1 cellular context compared by ENCODE assay signal in the genomic region with DNA sequence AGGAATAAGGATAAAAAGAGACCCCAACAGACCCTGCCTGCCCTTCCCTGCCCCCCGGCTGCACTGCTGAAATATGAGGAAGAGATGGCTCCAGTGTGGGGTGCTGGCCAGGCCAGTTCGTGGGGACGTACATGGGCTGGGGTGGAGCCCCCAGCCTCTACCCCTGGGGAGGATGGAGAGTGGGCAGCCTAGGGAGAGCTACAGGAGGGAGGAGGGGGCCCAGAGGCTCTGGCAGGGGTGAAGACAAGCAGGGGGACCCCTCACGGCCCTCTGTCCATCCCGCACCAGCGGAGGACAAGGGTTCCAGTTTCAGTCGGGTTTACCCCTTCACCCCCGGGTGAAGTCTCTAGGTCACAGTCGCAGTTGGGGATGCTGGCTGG.
TF ChIP-seq lines count a peak whose summit lies in the region.

No MANE protein-coding gene starts in this region.

TF ChIP-seq in GM23338, 12 proteins besides CTCF, POLR2A, EP300 and RAD21 (continued from another document):
- TF ChIP-seq NANOG (IDR thresholded peaks at IDR 0.05; ENCODE audit: borderline replicate concordance) (no peak), ZNF331 (CRISPR knock-in tag; IDR thresholded peaks at IDR 0.05; ENCODE audit: low read depth) (no peak), POLR2AphosphoS5 (IDR thresholded peaks at IDR 0.05; ENCODE audit: low read depth) (no peak), EZH2phosphoT487 (IDR thresholded peaks at IDR 0.05; ENCODE audit: unreplicated experiment) (no peak), ZNF114 (CRISPR knock-in tag; IDR thresholded peaks at IDR 0.05) (no peak), STAT1 (IDR thresholded peaks at IDR 0.05; ENCODE audit: unreplicated experiment) (no peak)
- TF ChIP-seq, protein P1, sequence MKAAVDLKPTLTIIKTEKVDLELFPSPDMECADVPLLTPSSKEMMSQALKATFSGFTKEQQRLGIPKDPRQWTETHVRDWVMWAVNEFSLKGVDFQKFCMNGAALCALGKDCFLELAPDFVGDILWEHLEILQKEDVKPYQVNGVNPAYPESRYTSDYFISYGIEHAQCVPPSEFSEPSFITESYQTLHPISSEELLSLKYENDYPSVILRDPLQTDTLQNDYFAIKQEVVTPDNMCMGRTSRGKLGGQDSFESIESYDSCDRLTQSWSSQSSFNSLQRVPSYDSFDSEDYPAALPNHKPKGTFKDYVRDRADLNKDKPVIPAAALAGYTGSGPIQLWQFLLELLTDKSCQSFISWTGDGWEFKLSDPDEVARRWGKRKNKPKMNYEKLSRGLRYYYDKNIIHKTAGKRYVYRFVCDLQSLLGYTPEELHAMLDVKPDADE (IDR thresholded peaks at IDR 0.05) = no peak
- TF ChIP-seq, protein P2, sequence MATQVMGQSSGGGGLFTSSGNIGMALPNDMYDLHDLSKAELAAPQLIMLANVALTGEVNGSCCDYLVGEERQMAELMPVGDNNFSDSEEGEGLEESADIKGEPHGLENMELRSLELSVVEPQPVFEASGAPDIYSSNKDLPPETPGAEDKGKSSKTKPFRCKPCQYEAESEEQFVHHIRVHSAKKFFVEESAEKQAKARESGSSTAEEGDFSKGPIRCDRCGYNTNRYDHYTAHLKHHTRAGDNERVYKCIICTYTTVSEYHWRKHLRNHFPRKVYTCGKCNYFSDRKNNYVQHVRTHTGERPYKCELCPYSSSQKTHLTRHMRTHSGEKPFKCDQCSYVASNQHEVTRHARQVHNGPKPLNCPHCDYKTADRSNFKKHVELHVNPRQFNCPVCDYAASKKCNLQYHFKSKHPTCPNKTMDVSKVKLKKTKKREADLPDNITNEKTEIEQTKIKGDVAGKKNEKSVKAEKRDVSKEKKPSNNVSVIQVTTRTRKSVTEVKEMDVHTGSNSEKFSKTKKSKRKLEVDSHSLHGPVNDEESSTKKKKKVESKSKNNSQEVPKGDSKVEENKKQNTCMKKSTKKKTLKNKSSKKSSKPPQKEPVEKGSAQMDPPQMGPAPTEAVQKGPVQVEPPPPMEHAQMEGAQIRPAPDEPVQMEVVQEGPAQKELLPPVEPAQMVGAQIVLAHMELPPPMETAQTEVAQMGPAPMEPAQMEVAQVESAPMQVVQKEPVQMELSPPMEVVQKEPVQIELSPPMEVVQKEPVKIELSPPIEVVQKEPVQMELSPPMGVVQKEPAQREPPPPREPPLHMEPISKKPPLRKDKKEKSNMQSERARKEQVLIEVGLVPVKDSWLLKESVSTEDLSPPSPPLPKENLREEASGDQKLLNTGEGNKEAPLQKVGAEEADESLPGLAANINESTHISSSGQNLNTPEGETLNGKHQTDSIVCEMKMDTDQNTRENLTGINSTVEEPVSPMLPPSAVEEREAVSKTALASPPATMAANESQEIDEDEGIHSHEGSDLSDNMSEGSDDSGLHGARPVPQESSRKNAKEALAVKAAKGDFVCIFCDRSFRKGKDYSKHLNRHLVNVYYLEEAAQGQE (IDR thresholded peaks at IDR 0.05; ENCODE audit: unreplicated experiment) = no peak
- TF ChIP-seq, protein P3, sequence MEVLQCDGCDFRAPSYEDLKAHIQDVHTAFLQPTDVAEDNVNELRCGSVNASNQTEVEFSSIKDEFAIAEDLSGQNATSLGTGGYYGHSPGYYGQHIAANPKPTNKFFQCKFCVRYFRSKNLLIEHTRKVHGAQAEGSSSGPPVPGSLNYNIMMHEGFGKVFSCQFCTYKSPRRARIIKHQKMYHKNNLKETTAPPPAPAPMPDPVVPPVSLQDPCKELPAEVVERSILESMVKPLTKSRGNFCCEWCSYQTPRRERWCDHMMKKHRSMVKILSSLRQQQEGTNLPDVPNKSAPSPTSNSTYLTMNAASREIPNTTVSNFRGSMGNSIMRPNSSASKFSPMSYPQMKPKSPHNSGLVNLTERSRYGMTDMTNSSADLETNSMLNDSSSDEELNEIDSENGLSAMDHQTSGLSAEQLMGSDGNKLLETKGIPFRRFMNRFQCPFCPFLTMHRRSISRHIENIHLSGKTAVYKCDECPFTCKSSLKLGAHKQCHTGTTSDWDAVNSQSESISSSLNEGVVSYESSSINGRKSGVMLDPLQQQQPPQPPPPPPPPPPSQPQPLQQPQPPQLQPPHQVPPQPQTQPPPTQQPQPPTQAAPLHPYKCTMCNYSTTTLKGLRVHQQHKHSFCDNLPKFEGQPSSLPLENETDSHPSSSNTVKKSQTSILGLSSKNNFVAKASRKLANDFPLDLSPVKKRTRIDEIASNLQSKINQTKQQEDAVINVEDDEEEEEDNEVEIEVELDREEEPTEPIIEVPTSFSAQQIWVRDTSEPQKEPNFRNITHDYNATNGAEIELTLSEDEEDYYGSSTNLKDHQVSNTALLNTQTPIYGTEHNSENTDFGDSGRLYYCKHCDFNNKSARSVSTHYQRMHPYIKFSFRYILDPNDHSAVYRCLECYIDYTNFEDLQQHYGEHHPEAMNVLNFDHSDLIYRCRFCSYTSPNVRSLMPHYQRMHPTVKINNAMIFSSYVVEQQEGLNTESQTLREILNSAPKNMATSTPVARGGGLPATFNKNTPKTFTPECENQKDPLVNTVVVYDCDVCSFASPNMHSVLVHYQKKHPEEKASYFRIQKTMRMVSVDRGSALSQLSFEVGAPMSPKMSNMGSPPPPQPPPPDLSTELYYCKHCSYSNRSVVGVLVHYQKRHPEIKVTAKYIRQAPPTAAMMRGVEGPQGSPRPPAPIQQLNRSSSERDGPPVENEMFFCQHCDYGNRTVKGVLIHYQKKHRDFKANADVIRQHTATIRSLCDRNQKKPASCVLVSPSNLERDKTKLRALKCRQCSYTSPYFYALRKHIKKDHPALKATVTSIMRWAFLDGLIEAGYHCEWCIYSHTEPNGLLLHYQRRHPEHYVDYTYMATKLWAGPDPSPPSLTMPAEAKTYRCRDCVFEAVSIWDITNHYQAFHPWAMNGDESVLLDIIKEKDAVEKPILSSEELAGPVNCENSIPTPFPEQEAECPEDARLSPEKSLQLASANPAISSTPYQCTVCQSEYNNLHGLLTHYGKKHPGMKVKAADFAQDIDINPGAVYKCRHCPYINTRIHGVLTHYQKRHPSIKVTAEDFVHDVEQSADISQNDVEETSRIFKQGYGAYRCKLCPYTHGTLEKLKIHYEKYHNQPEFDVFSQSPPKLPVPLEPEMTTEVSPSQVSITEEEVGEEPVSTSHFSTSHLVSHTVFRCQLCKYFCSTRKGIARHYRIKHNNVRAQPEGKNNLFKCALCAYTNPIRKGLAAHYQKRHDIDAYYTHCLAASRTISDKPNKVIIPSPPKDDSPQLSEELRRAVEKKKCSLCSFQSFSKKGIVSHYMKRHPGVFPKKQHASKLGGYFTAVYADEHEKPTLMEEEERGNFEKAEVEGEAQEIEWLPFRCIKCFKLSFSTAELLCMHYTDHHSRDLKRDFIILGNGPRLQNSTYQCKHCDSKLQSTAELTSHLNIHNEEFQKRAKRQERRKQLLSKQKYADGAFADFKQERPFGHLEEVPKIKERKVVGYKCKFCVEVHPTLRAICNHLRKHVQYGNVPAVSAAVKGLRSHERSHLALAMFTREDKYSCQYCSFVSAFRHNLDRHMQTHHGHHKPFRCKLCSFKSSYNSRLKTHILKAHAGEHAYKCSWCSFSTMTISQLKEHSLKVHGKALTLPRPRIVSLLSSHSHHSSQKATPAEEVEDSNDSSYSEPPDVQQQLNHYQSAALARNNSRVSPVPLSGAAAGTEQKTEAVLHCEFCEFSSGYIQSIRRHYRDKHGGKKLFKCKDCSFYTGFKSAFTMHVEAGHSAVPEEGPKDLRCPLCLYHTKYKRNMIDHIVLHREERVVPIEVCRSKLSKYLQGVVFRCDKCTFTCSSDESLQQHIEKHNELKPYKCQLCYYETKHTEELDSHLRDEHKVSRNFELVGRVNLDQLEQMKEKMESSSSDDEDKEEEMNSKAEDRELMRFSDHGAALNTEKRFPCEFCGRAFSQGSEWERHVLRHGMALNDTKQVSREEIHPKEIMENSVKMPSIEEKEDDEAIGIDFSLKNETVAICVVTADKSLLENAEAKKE (CRISPR knock-in tag; IDR thresholded peaks at IDR 0.05) = no peak
